21 cellular contexts compared by ENCODE assay signal in the genomic region with DNA sequence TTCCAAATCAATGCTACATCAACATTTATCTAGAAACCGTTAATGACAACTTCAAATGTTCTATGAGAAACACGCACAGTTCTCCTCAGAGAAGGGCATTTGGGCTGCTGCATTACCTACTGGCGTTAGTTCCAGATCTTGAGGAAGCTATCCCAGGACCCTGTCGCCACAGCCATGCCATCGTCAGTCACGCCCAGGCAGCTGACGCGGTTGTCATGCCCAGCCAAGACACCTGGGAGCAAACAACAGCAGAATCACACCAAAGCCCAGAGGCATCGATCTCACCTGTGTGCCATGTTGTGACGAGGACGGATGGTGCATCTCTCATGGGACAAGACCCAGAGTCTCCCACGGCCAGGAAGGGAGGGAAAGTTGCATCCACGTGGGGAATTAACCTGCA. TPM values are rescaled to one million over a fixed set of nuclear protein-coding genes. Genes with fewer than 3 reads are reported as not detected.
DNase-seq lines count a peak whose midpoint lies in the region; ATAC-seq and TF ChIP-seq lines count a peak whose summit lies in the region.
"Had no signal": no experiment of that assay in that cellular context is flagged by ENCODE, and none has a peak within 500 bp of the region (broad histone marks: within the 10 kb centered on the region; RNA-seq: fewer than 3 reads in every experiment).

No MANE protein-coding gene starts in this region.

- H3K4me3 ChIP-seq in endodermal cell (ENCODE audit: low read length) (no peak overlapping the region), thyroid gland (replicated peaks in 1 of 3) (no peak overlapping the region), left ventricle myocardium inferior (no peak overlapping the region)
- H3K4me3 ChIP-seq: GM12878 had no signal

- H3K4me1 Mint-ChIP-seq in activated T-cell treated with anti-CD3 and anti-CD28 coated beads, Interleukin-2, amount 50 U/mL, for 24 hours (ENCODE audit: low read depth): peaks cover 11% of the 10 kb centered on the region
- H3K4me1 Mint-ChIP-seq in T-helper 17 cell: peaks cover 10% of the 10 kb centered on the region
- peaks cover 8% of the 10 kb centered on the region for H3K4me1 Mint-ChIP-seq in endodermal cell

- peak overlapping the region; percentile 0 for H3K27ac Mint-ChIP-seq in activated T-cell treated with anti-CD3 and anti-CD28 coated beads, Interleukin-2, amount 50 U/mL, for 24 hours
- H3K27ac Mint-ChIP-seq in T-helper 17 cell (peak overlapping the region; percentile 39), endodermal cell (peak overlapping the region; percentile 10)
- H3K27ac Mint-ChIP-seq: CD8-positive, alpha-beta T cell had no signal

- H3K36me3 Mint-ChIP-seq in activated T-cell treated with anti-CD3 and anti-CD28 coated beads, Interleukin-2, amount 50 U/mL, for 24 hours (ENCODE audit: low read depth): peaks cover 84% of the 10 kb centered on the region
- H3K36me3 Mint-ChIP-seq in T-helper 17 cell (ENCODE audit: low read depth) (peaks cover 7% of the 10 kb centered on the region), endodermal cell (ENCODE audit: low read depth) (peaks cover 70% of the 10 kb centered on the region)

- H3K27me3 ChIP-seq in endodermal cell (ENCODE audit: control insufficient read depth, insufficient read depth, low read length, poor library complexity, severe bottlenecking) (no peaks in the 10 kb centered on the region), thyroid gland (no peaks in the 10 kb centered on the region), left ventricle myocardium inferior (ENCODE audit: low read depth) (no peaks in the 10 kb centered on the region)
- H3K27me3 ChIP-seq: BE2C had no signal

- H3K4me1 ChIP-seq in endodermal cell (ENCODE audit: control insufficient read depth, insufficient read depth, low read length) (no peaks in the 10 kb centered on the region), thyroid gland (peaks cover 47 to 56% of the 10 kb centered on the region in 2 donors), left ventricle myocardium inferior (peaks cover 39% of the 10 kb centered on the region)

- DNase-seq in activated T-cell treated with anti-CD3 and anti-CD28 coated beads, Interleukin-2, amount 50 U/mL, for 24 hours: no peak
- DNase-seq in activated T-cell treated with anti-CD3 and anti-CD28 coated beads, Interleukin-2, amount 50 U/mL, for 1 hour: no peak
- no peak for DNase-seq in T-helper 17 cell
- DNase-seq in endodermal cell: no peak
- no peak for DNase-seq in thyroid gland
- DNase-seq in left ventricle myocardium inferior: no peak
- DNase-seq in stimulated activated CD4-positive, alpha-beta T cell treated with anti-CD3 and anti-CD28 coated beads, Interleukin-2, amount 100 ng/mL, for 48 hours: no peak
- DNase-seq: BE2C; Calu3; CD8-positive, alpha-beta T cell; DMS53; EL; GOT3; KG1; NCI-H1694 treated with DMSO at 0.1 percent for 48 hours; NCI-H748 treated with DMSO at 0.1 percent for 48 hours; NK-92 treated with Interleukin-12 subunit alpha and Interleukin-12 subunit beta, amount 100 ng/mL, for 24 hours; SHP77 had no signal

- H3K27me3 Mint-ChIP-seq in activated T-cell treated with anti-CD3 and anti-CD28 coated beads, Interleukin-2, amount 50 U/mL, for 24 hours: no peaks in the 10 kb centered on the region
- H3K27me3 Mint-ChIP-seq in T-helper 17 cell (no peaks in the 10 kb centered on the region), endodermal cell (ENCODE audit: insufficient read depth) (no peaks in the 10 kb centered on the region)

- H3K9me3 ChIP-seq in T-helper 17 cell (ENCODE audit: control insufficient read depth, low read length, poor library complexity, severe bottlenecking) (no peaks in the 10 kb centered on the region), endodermal cell (ENCODE audit: control insufficient read depth, low read length) (no peaks in the 10 kb centered on the region), thyroid gland (no peaks in the 10 kb centered on the region), left ventricle myocardium inferior (replicated peaks) (no peaks in the 10 kb centered on the region)
- H3K9me3 ChIP-seq: BE2C had no signal

- H3K9me3 Mint-ChIP-seq in activated T-cell treated with anti-CD3 and anti-CD28 coated beads, Interleukin-2, amount 50 U/mL, for 24 hours: no peaks in the 10 kb centered on the region
- H3K9me3 Mint-ChIP-seq in endodermal cell: no peaks in the 10 kb centered on the region
- H3K9me3 Mint-ChIP-seq: CD8-positive, alpha-beta T cell had no signal

- no peak overlapping the region for H3K27ac ChIP-seq in endodermal cell (ENCODE audit: low read depth, low read length)
- peak overlapping the region; percentile 4 to 72 (median 57) for H3K27ac ChIP-seq in thyroid gland
- no peak overlapping the region for H3K27ac ChIP-seq in left ventricle myocardium inferior (replicated peaks)
- H3K27ac ChIP-seq: 22Rv1 had no signal

- WGBS in endodermal cell (ENCODE audit: insufficient coverage in 1 of 2, insufficient read length in 1 of 2), 2 experiments: 95 to 96% methylated on average over 13 of the region's 13 CpGs
- WGBS in thyroid gland, 2 donors: 90 to 93% methylated on average over 13 of the region's 13 CpGs

- H3K9ac ChIP-seq in endodermal cell (ENCODE audit: extremely low read depth, low read length, poor library complexity, severe bottlenecking): no peak overlapping the region

- no peak for TF ChIP-seq POLR2A in thyroid gland (IDR thresholded peaks at IDR 0.05)

- H3K36me3 ChIP-seq in endodermal cell (ENCODE audit: control insufficient read depth, insufficient read depth, low read length) (peaks cover 72% of the 10 kb centered on the region), thyroid gland (peaks cover 36 to 37% of the 10 kb centered on the region in 2 donors), left ventricle myocardium inferior (peaks cover 73% of the 10 kb centered on the region)

- ATAC-seq in T-helper 17 cell: no peak
- no peak for ATAC-seq in HG02610 (IDR thresholded peaks at IDR 0.05; ENCODE audit: unreplicated experiment)
- ATAC-seq: CD8-positive, alpha-beta T cell; GM12878 had no signal

- TF ChIP-seq CTCF in endodermal cell (conservative IDR thresholded peaks at IDR 0.05) (no peak), thyroid gland (IDR thresholded peaks at IDR 0.05) (no peak), left ventricle myocardium inferior (IDR thresholded peaks at IDR 0.05; ENCODE audit: borderline replicate concordance) (no peak)

- no peak overlapping the region for H3K4me3 Mint-ChIP-seq in activated T-cell treated with anti-CD3 and anti-CD28 coated beads, Interleukin-2, amount 50 U/mL, for 24 hours
- H3K4me3 Mint-ChIP-seq in T-helper 17 cell (no peak overlapping the region), endodermal cell (no peak overlapping the region)
- H3K4me3 Mint-ChIP-seq: CD8-positive, alpha-beta T cell had no signal

- intact Hi-C loops in thyroid gland (cut with DNase I): no loop called here
- intact Hi-C loops in left ventricle myocardium inferior (cut with micrococcal nuclease): no loop called here

RNA-seq across cellular contexts. Expression of gene NADK, which starts 8.9 kb away (rescaled TPM):
- total RNA-seq in T-helper 17 cell: 10 to 100 TPM; 54.8 to 61.5 TPM
- 10 to 100 TPM; 75.2 to 81.6 TPM for total RNA-seq in endodermal cell
- polyA plus RNA-seq in endodermal cell (2013, experiment 1 of 2): 49.0 TPM
- polyA plus RNA-seq in endodermal cell (2013, experiment 2 of 2): 44.8 TPM
- 10 to 100 TPM; 64.8 to 91.4 (median 84.2) TPM for total RNA-seq in thyroid gland
- 25.3 TPM for total RNA-seq in left ventricle myocardium inferior

Comparison
In these comparisons a context has a peak if more than half of its experiments do, and no peak if none do; other contexts are left out.
1. H3K27ac ChIP-seq: peak in thyroid gland (3 of 3); none in endodermal cell (single experiment) and left ventricle myocardium inferior (single experiment).
2. Peak in every context shown above with its lines, with median percentiles within 50 percentile points of each other: H3K27ac Mint-ChIP-seq.